In genomic region chr2:160492401-160493226, GRCh38 we compare ENCODE assay signal across 8 cellular contexts. TPM values are rescaled to one million over a fixed set of nuclear protein-coding genes. Genes with fewer than 3 reads are reported as not detected.
A peak's percentile ranks its signal among the peaks of the same experiment; 100 is the strongest.
DNase-seq lines count a peak whose midpoint lies in the region; ATAC-seq, FAIRE-seq and TF ChIP-seq lines count a peak whose summit lies in the region.

No MANE protein-coding gene starts in this region.

- peaks cover 39% of the 10 kb centered on the region for H3K4me1 Mint-ChIP-seq in chondrocyte (ENCODE audit: low read depth)

- peak overlapping the region; percentile 89 for H3K27ac Mint-ChIP-seq in chondrocyte (ENCODE audit: unreplicated experiment)

- H3K4me3 Mint-ChIP-seq in chondrocyte (ENCODE audit: unreplicated experiment) = peak overlapping the region; percentile 86

- ATAC-seq in left colon (peak; percentile 84), HG03045 (IDR thresholded peaks at IDR 0.05; ENCODE audit: unreplicated experiment) (no peak), GM18907 (IDR thresholded peaks at IDR 0.05; ENCODE audit: unreplicated experiment) (no peak)

- H3K9me3 Mint-ChIP-seq in chondrocyte (ENCODE audit: low read depth) = no peaks in the 10 kb centered on the region

- TF ChIP-seq CTCF in chondrocyte (IDR thresholded peaks at IDR 0.05) = peak; percentile 33

- no peaks in the 10 kb centered on the region for H3K36me3 Mint-ChIP-seq in chondrocyte (ENCODE audit: low read depth)

- H3K27me3 Mint-ChIP-seq in chondrocyte (ENCODE audit: low read depth) = no peaks in the 10 kb centered on the region

- FAIRE-seq in GM12891 (lab: Jason Lieb, UNC) = no peak

- TF ChIP-seq POLR2A in GM12891 (IDR thresholded peaks at IDR 0.05; ENCODE audit: low read depth, low read length) = no peak

- intact Hi-C loops in left colon (cut with DNase I, micrococcal nuclease) = loop anchor here in 1 of 2 donors (10.0 kb wide), 1 partner anchor 168 kb away; no protein-coding TSS in a partner anchor

- DNase-seq in GM12891 (ENCODE audit: insufficient read length, low spot score) (peak; percentile 12), M059J (ENCODE audit: low read depth) (peak; percentile 79), chondrocyte (ENCODE audit: low spot score) (peak; percentile 92), left colon (peak; percentile 40 to 61)
- DNase-seq in activated CD4-positive, alpha-beta T cell treated with anti-CD3 and anti-CD28 coated beads for 1 hour = peak; percentile 36
- peak; percentile 65 for DNase-seq in stimulated activated CD4-positive, alpha-beta T cell treated with anti-CD3 and anti-CD28 coated beads, Interleukin-4, amount 100 ng/mL, for 1 hour

TF ChIP-seq in GM12891, 5 proteins besides CTCF, POLR2A, EP300 and RAD21:
- TF ChIP-seq PAX5 (IDR thresholded peaks at IDR 0.05; ENCODE audit: insufficient read depth, low read length, severe bottlenecking) = no peak
- TF ChIP-seq TAF1 (IDR thresholded peaks at IDR 0.05; ENCODE audit: low read depth, low read length) = no peak
- TF ChIP-seq SPI1 (IDR thresholded peaks at IDR 0.05; ENCODE audit: low read depth, low read length) = no peak
- TF ChIP-seq POLR2AphosphoS5 (IDR thresholded peaks at IDR 0.05; ENCODE audit: low read depth, low read length) = no peak
- TF ChIP-seq POU2F2 (IDR thresholded peaks at IDR 0.05; ENCODE audit: low read depth, low read length) = no peak

RNA-seq across cellular contexts. Expression of gene RBMS1, which starts 1.0 kb away (rescaled TPM):
- 0.14 TPM for polyA plus RNA-seq in GM12891 (2012; ENCODE audit: low read depth, missing spikeins)
- 44.3 and 52.9 TPM in 2 replicates for total RNA-seq in M059J (2014; rRNA removed; shearing (Covaris generic))
- 133 to 184 TPM (median 137 TPM) in 3 replicates for total RNA-seq in chondrocyte
- 10 to 100 TPM in 1 of 2 donors, 1 to 10 TPM in 1; 7.5 to 18.6 TPM for total RNA-seq in left colon

Comparison
In these comparisons a context has a peak if more than half of its experiments do, and no peak if none do; other contexts are left out.
1. DNase-seq: peak in every context shown above with its lines; median percentile 92 in chondrocyte; 79 in M059J; 65 in stimulated activated CD4-positive, alpha-beta T cell treated with anti-CD3 and anti-CD28 coated beads, Interleukin-4, amount 100 ng/mL, for 1 hour; 50 in left colon; 36 in activated CD4-positive, alpha-beta T cell treated with anti-CD3 and anti-CD28 coated beads for 1 hour; 12 in GM12891.